8 cellular contexts compared by ENCODE assay signal in the genomic region with DNA sequence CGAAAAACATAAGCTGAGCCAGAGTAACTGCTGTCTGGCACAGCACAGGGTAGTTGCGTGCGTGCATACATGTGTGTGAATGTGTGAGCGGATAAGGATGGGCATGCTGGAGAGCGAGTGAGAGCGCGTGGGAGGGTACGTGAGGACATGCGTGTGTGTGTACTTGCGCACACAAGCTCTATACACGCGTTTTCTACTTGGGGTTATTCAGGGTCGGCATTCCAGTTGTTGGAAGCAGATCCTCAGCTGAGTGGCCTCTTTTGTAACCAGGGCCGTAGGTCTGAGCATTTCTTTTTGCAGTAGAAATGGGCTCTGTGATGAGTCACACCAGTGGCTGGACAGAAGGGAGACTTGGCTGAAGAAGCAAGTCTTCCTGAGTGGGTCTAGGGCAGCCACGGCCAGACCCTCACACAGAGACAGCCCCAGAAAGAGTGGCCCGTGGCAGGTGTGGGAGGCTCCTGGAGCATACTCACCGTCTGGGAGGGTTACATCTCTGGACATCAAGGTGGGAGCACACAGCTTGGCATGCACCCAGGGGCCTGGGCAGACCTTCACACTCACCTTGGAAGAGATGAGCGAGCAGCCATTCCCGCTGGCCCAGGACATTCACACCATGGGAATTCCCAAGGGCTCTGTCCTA.
DNase-seq lines count a peak whose midpoint lies in the region; ATAC-seq and TF ChIP-seq lines count a peak whose summit lies in the region.

No MANE protein-coding gene starts in this region.

- H3K27me3 ChIP-seq in BLaER1 treated with 17β-estradiol and CSF1 and Interleukin-3, amounts not matched to agents 10 nM and 100 nM, result no peaks in the 10 kb centered on the region
- no peaks in the 10 kb centered on the region for H3K27me3 ChIP-seq in Peyer's patch
- no peaks in the 10 kb centered on the region for H3K27me3 ChIP-seq in fibroblast of lung (ENCODE audit: control insufficient read depth, insufficient read depth, low read length)
- no peaks in the 10 kb centered on the region for H3K27me3 ChIP-seq in ovary

- peak overlapping the region in 1 of 10 experiments; percentile 30; a peak in 1 of 20 replicates for H3K4me3 ChIP-seq in BLaER1 treated with 17β-estradiol and CSF1 and Interleukin-3, amounts not matched to agents 10 nM and 100 nM
- no peak overlapping the region for H3K4me3 ChIP-seq in Peyer's patch
- peak overlapping the region in 1 of 4 experiments; percentile 25 for H3K4me3 ChIP-seq in fibroblast of lung (replicated peaks in 1 of 4; ENCODE audit: control extremely low read depth in 1 of 4, insufficient read depth in 1 of 4, low read depth in 3 of 4, low read length in 4 of 4)
- no peak overlapping the region for H3K4me3 ChIP-seq in ovary

- H3K27ac ChIP-seq in BLaER1 treated with 17β-estradiol and CSF1 and Interleukin-3, amounts not matched to agents 10 nM and 100 nM, result peak overlapping the region; percentile 59 to 97 (median 77); a peak in 21 of 22 replicates
- H3K27ac ChIP-seq in Peyer's patch (peak overlapping the region; percentile 64 to 80 (median 68)), fibroblast of lung (ENCODE audit: insufficient read depth, low read length) (peak overlapping the region; percentile 96), ovary (no peak overlapping the region)

- no peaks in the 10 kb centered on the region for H3K36me3 ChIP-seq in BLaER1 treated with 17β-estradiol and CSF1 and Interleukin-3, amounts not matched to agents 10 nM and 100 nM
- H3K36me3 ChIP-seq in Peyer's patch (no peaks in the 10 kb centered on the region), fibroblast of lung (ENCODE audit: control insufficient read depth, insufficient read depth, low read length) (no peaks in the 10 kb centered on the region), ovary (no peaks in the 10 kb centered on the region)

- H2AFZ ChIP-seq in fibroblast of lung (ENCODE audit: low read length), result no peak overlapping the region

- H3K9me3 ChIP-seq in BLaER1 treated with 17β-estradiol and CSF1 and Interleukin-3, amounts not matched to agents 10 nM and 100 nM (replicated peaks in 1 of 11), result peaks cover 0 to 14% (median 12%) of the 10 kb centered on the region in 11 experiments; a peak in 11 of 22 replicates
- no peaks in the 10 kb centered on the region for H3K9me3 ChIP-seq in Peyer's patch
- no peaks in the 10 kb centered on the region for H3K9me3 ChIP-seq in fibroblast of lung (ENCODE audit: control insufficient read depth, insufficient read depth, low read depth, low read length)
- H3K9me3 ChIP-seq in ovary, result no peaks in the 10 kb centered on the region

- H3K9ac ChIP-seq in BLaER1 treated with 17β-estradiol and CSF1 and Interleukin-3, amounts not matched to agents 10 nM and 100 nM, result peak overlapping the region; percentile 36 to 68 (median 55); a peak in 20 of 22 replicates
- peak overlapping the region; percentile 61 for H3K9ac ChIP-seq in fibroblast of lung (ENCODE audit: insufficient read depth, low read length)

- H3K4me1 ChIP-seq in BLaER1 treated with 17β-estradiol and CSF1 and Interleukin-3, amounts not matched to agents 10 nM and 100 nM, result peaks cover 41 to 59% (median 55%) of the 10 kb centered on the region in 10 experiments
- peaks cover 0 to 15% (median 8%) of the 10 kb centered on the region in 4 donors for H3K4me1 ChIP-seq in Peyer's patch
- H3K4me1 ChIP-seq in fibroblast of lung (ENCODE audit: control insufficient read depth, extremely low read depth, insufficient read depth, low read length), result peaks cover 14% of the 10 kb centered on the region
- H3K4me1 ChIP-seq in ovary (ENCODE audit: insufficient read depth), result peaks cover 8% of the 10 kb centered on the region

- no peaks in the 10 kb centered on the region for H3K79me2 ChIP-seq in fibroblast of lung (ENCODE audit: control insufficient read depth, insufficient read depth, low read length)

- peak in 1 of 3 donors; percentile 54 for DNase-seq in Peyer's patch
- DNase-seq in fibroblast of lung (ENCODE audit: low read depth in 2 of 2), result peak; percentile 90 to 96
- peak; percentile 52 to 80 (median 56) for DNase-seq in ovary
- no peak for DNase-seq in Kasumi-1 (lab: John Stamatoyannopoulos, UW)
- no peak for DNase-seq in NCI-H1092 (lab: John Stamatoyannopoulos, UW)

- 34 to 38% (median 34%) methylated on average over 19 of the region's 19 CpGs for WGBS in ovary, 3 donors

- H4K20me1 ChIP-seq in BLaER1 treated with 17β-estradiol and CSF1 and Interleukin-3, amounts not matched to agents 10 nM and 100 nM, result no peaks in the 10 kb centered on the region
- H4K20me1 ChIP-seq in fibroblast of lung (ENCODE audit: control insufficient read depth, extremely low read depth, insufficient read depth, low read length), result no peaks in the 10 kb centered on the region

- no peak for TF ChIP-seq EP300 in ovary (IDR thresholded peaks at IDR 0.05)

- H3K4me2 ChIP-seq in BLaER1 treated with 17β-estradiol and CSF1 and Interleukin-3, amounts not matched to agents 10 nM and 100 nM, result peak overlapping the region; percentile 66 to 95 (median 81)
- H3K4me2 ChIP-seq in fibroblast of lung (ENCODE audit: extremely low read depth, insufficient read depth, low read length), result peak overlapping the region; percentile 79

- TF ChIP-seq POLR2A in Peyer's patch (IDR thresholded peaks at IDR 0.05) (no peak), ovary (IDR thresholded peaks at IDR 0.05) (no peak)

- ATAC-seq in HG02870 (IDR thresholded peaks at IDR 0.05; ENCODE audit: unreplicated experiment), result no peak
- no peak for ATAC-seq in GM21515 (IDR thresholded peaks at IDR 0.05; ENCODE audit: unreplicated experiment)

- intact Hi-C loops in ovary (cut with DNase I), result no loop called here

- TF ChIP-seq CTCF in Peyer's patch (IDR thresholded peaks at IDR 0.05) (no peak), fibroblast of lung (conservative IDR thresholded peaks at IDR 0.05 in 1 of 2, IDR thresholded peaks at IDR 0.05 in 1 of 2; ENCODE audit: low read depth in 1 of 2, low read length in 2 of 2) (no peak), ovary (IDR thresholded peaks at IDR 0.05) (no peak)

Comparison
In these comparisons a context has a peak if more than half of its experiments do, and no peak if none do; other contexts are left out.
1. H3K27ac ChIP-seq: peak in BLaER1 treated with 17β-estradiol and CSF1 and Interleukin-3, amounts not matched to agents 10 nM and 100 nM (11 of 11), Peyer's patch (4 of 4) and fibroblast of lung (single experiment); none in ovary (0 of 2).
2. DNase-seq: peak in fibroblast of lung (2 of 2) and ovary (5 of 5); none in Kasumi-1 (0 of 2) and NCI-H1092 (single experiment).